9 cellular contexts compared by ENCODE assay signal in the genomic region with DNA sequence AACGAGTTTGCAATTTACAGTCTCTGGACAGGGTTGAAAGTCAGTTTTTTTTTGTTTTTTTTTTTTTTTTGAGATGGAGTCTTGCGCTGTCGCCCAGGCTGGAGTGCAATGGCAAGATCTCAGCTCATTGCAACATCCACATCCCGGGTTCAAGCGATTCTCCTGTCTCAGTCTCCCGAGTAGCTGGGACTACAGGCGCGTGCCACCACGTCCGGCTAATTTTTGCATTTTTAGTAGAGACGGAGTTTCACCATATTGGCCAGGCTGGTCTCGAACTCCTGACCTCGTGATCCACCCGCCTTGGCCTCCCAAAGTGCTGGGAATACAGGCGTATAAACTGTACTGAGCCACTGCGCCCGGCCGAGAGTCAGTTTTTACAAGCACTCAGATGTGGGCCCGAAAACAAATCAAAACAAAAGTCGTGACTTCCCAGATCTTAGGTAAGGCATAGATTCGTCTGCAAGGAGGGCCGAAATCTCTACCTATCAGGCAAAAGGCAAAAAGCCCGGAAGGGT. TPM values are rescaled to one million over a fixed set of nuclear protein-coding genes. Genes with fewer than 3 reads are reported as not detected.
DNase-seq lines count a peak whose midpoint lies in the region; ATAC-seq and TF ChIP-seq lines count a peak whose summit lies in the region.
"Not testable (repeated sequence)": the region's sequence is repeated elsewhere in the genome, so short reads cannot be mapped to it uniquely, and the experiment has no call there.
"Had no signal": no experiment of that assay in that cellular context is flagged by ENCODE, and none has a peak within 500 bp of the region (broad histone marks: within the 10 kb centered on the region; RNA-seq: fewer than 3 reads in every experiment).

No MANE protein-coding gene starts in this region.

- H3K4me3 ChIP-seq in GM12865 (ENCODE audit: low read depth, low read length), result peak overlapping the region; percentile 69
- peak overlapping the region; percentile 79 for H3K4me3 ChIP-seq in duodenal mucosa (ENCODE audit: low read depth in 1 of 2, low read length in 2 of 2)
- peak overlapping the region; percentile 75 for H3K4me3 ChIP-seq in right cardiac atrium (ENCODE audit: low read length)
- H3K4me3 ChIP-seq in mucosa of rectum (ENCODE audit: low read length in 2 of 2), result peak overlapping the region; percentile 73 to 92
- H3K4me3 ChIP-seq in retinal pigment epithelial cell (ENCODE audit: low read length), result peak overlapping the region; percentile 85
- peak overlapping the region; percentile 85 for H3K4me3 ChIP-seq in upper lobe of right lung

- intact Hi-C loops in right cardiac atrium (cut with DNase I), result loop anchor here in 1 of 4 donors (10.0 kb wide), 1 partner anchor 230 kb away; no protein-coding TSS in a partner anchor
- intact Hi-C loops in upper lobe of right lung (cut with DNase I), result not testable (repeated sequence)

- TF ChIP-seq CTCF in GM12865 (IDR thresholded peaks at IDR 0.05; ENCODE audit: insufficient read depth, low read depth, low read length, missing control alignments); retinal pigment epithelial cell (conservative IDR thresholded peaks at IDR 0.05; ENCODE audit: low read depth, low read length); upper lobe of right lung (IDR thresholded peaks at IDR 0.05): not testable (repeated sequence)

- H3K27me3 Mint-ChIP-seq in T-helper 17 cell, result peaks cover 12% of the 10 kb centered on the region
- peaks cover 23% of the 10 kb centered on the region for H3K27me3 Mint-ChIP-seq in activated naive CD8-positive, alpha-beta T cell treated with anti-CD3 and anti-CD28 coated beads, Interleukin-2, amount 50 U/mL, for 24 hours

- not testable (repeated sequence) for H3K36me3 ChIP-seq in duodenal mucosa (ENCODE audit: control insufficient read depth in 1 of 2, insufficient read depth in 2 of 2, low read length in 2 of 2); mucosa of rectum (ENCODE audit: control insufficient read depth in 2 of 2, insufficient read depth in 2 of 2, low read length in 2 of 2); upper lobe of right lung

- not testable (repeated sequence) for H3K36me3 Mint-ChIP-seq in T-helper 17 cell (ENCODE audit: low read depth); activated naive CD8-positive, alpha-beta T cell treated with anti-CD3 and anti-CD28 coated beads, Interleukin-2, amount 50 U/mL, for 24 hours (ENCODE audit: low read depth)

- peaks cover 26% of the 10 kb centered on the region for H3K4me1 Mint-ChIP-seq in T-helper 17 cell
- H3K4me1 Mint-ChIP-seq in activated naive CD8-positive, alpha-beta T cell treated with anti-CD3 and anti-CD28 coated beads, Interleukin-2, amount 50 U/mL, for 24 hours, result peaks cover 26% of the 10 kb centered on the region

- DNase-seq in GM12865 (ENCODE audit: low read depth); T-helper 17 cell; activated naive CD8-positive, alpha-beta T cell treated with anti-CD3 and anti-CD28 coated beads, Interleukin-2, amount 50 U/mL, for 24 hours; right cardiac atrium; retinal pigment epithelial cell (ENCODE audit: low read depth); upper lobe of right lung: not testable (repeated sequence)

- H3K9me3 ChIP-seq in T-helper 17 cell (ENCODE audit: control insufficient read depth, low read length, poor library complexity, severe bottlenecking); duodenal mucosa (ENCODE audit: control insufficient read depth in 1 of 2, low read length in 2 of 2); right cardiac atrium (ENCODE audit: control insufficient read depth, low read length); mucosa of rectum (ENCODE audit: control insufficient read depth in 2 of 2, low read length in 2 of 2); upper lobe of right lung: not testable (repeated sequence)

- H3K27ac ChIP-seq in duodenal mucosa (ENCODE audit: low read depth, low read length) (peak overlapping the region; percentile 56), right cardiac atrium (ENCODE audit: low read length) (peak overlapping the region; percentile 99), mucosa of rectum (ENCODE audit: low read depth in 2 of 2, low read length in 2 of 2) (peak overlapping the region; percentile 92 to 96), upper lobe of right lung (peak overlapping the region; percentile 95)

- peak overlapping the region; percentile 91 for H3K4me3 Mint-ChIP-seq in T-helper 17 cell
- peak overlapping the region; percentile 81 for H3K4me3 Mint-ChIP-seq in activated naive CD8-positive, alpha-beta T cell treated with anti-CD3 and anti-CD28 coated beads, Interleukin-2, amount 50 U/mL, for 24 hours

- WGBS in right cardiac atrium, result 42% methylated on average over 23 of the region's 23 CpGs

- ATAC-seq in T-helper 17 cell; activated naive CD8-positive, alpha-beta T cell treated with anti-CD3 and anti-CD28 coated beads, Interleukin-2, amount 50 U/mL, for 24 hours; right cardiac atrium; upper lobe of right lung: not testable (repeated sequence)

- H3K4me1 ChIP-seq in duodenal mucosa (ENCODE audit: control insufficient read depth in 1 of 2, insufficient read depth in 2 of 2, low read length in 2 of 2); right cardiac atrium (ENCODE audit: control insufficient read depth, insufficient read depth, low read length); mucosa of rectum (ENCODE audit: control insufficient read depth in 2 of 2, insufficient read depth in 2 of 2, low read length in 2 of 2): not testable (repeated sequence)
- H3K4me1 ChIP-seq in upper lobe of right lung, result peaks cover 14% of the 10 kb centered on the region

- H3K9ac ChIP-seq in duodenal mucosa (ENCODE audit: low read depth in 1 of 2, low read length in 2 of 2), result not testable (repeated sequence)
- peak overlapping the region; percentile 76 to 89 for H3K9ac ChIP-seq in mucosa of rectum (ENCODE audit: low read depth in 1 of 2, low read length in 2 of 2)

- H3K27ac Mint-ChIP-seq in T-helper 17 cell, result peak overlapping the region; percentile 61
- peak overlapping the region; percentile 79 for H3K27ac Mint-ChIP-seq in activated naive CD8-positive, alpha-beta T cell treated with anti-CD3 and anti-CD28 coated beads, Interleukin-2, amount 50 U/mL, for 24 hours

- H3K27me3 ChIP-seq in duodenal mucosa (ENCODE audit: control insufficient read depth in 1 of 2, insufficient read depth in 2 of 2, low read length in 2 of 2); right cardiac atrium (ENCODE audit: control insufficient read depth, insufficient read depth); mucosa of rectum (ENCODE audit: control insufficient read depth in 2 of 2, insufficient read depth in 2 of 2, low read length in 2 of 2); upper lobe of right lung: not testable (repeated sequence)

- H3K9me3 Mint-ChIP-seq in activated naive CD8-positive, alpha-beta T cell treated with anti-CD3 and anti-CD28 coated beads, Interleukin-2, amount 50 U/mL, for 24 hours, result not testable (repeated sequence)

RNA-seq across cellular contexts. Expression of a gene that starts 0.9 kb away (rescaled TPM):
- 1 to 10 TPM; 4.8 to 5.9 TPM for total RNA-seq in T-helper 17 cell
- total RNA-seq in right cardiac atrium, result 10 to 100 TPM; 26.8 to 39.7 (median 33.8) TPM
- 14.1 TPM for polyA plus RNA-seq in right cardiac atrium
- total RNA-seq in upper lobe of right lung, result 32.1 TPM
- total RNA-seq: IMR-90 had no signal
- polyA plus RNA-seq: IMR-90 had no signal
